In genomic region chr4:120843840-120844527, GRCh38 we compare ENCODE assay signal across 12 cellular contexts.
A peak's percentile ranks its signal among the peaks of the same experiment; 100 is the strongest.
DNase-seq lines count a peak whose midpoint lies in the region; ATAC-seq, FAIRE-seq and TF ChIP-seq lines count a peak whose summit lies in the region.
"Had no signal": no experiment of that assay in that cellular context is flagged by ENCODE, and none has a peak within 500 bp of the region (broad histone marks: within the 10 kb centered on the region; RNA-seq: fewer than 3 reads in every experiment).

No MANE protein-coding gene starts in this region.

- H3K9me3 ChIP-seq in GM23248 (ENCODE audit: low read depth), result no peaks in the 10 kb centered on the region
- H3K9me3 ChIP-seq: HAP-1, SJCRH30, thyroid gland had no signal

- WGBS in GM23248 (ENCODE audit: low coverage in 1 of 2, low lambda C conversion rate in 2 of 2, missing lambda C conversion rate in 2 of 2), 2 experiments, result 96 to 98% methylated on average over 7 of the region's 7 CpGs

- no peak for FAIRE-seq in RCC 7860 (lab: Jason Lieb, UNC)
- FAIRE-seq: A204.1 had no signal

- no peak for ATAC-seq in HG02759 (IDR thresholded peaks at IDR 0.05; ENCODE audit: unreplicated experiment)

- H3K27ac ChIP-seq in GM23248, result no peak overlapping the region
- H3K27ac ChIP-seq: SJCRH30, thyroid gland had no signal

- no peaks in the 10 kb centered on the region for H3K4me1 Mint-ChIP-seq in nephron progenitor cell

- no peak overlapping the region for H2AFZ ChIP-seq in GM23248

- H3K27me3 ChIP-seq in GM23248 (replicated peaks; ENCODE audit: insufficient read depth), result no peaks in the 10 kb centered on the region
- H3K27me3 ChIP-seq: SJCRH30, thyroid gland had no signal

- no peaks in the 10 kb centered on the region for H3K9me3 Mint-ChIP-seq in nephron progenitor cell

- H3K4me2 ChIP-seq in GM23248 (ENCODE audit: unreplicated experiment), result no peak overlapping the region

- no peaks in the 10 kb centered on the region; the same call in 1 of the 2 replicates for H3K36me3 ChIP-seq in GM23248 (ENCODE audit: low read depth)
- H3K36me3 ChIP-seq: HAP-1, SJCRH30, thyroid gland had no signal

- H3K79me2 ChIP-seq in GM23248 (ENCODE audit: insufficient read depth), result no peaks in the 10 kb centered on the region

- H3K9ac ChIP-seq in GM23248, result no peak overlapping the region

- H3K27me3 Mint-ChIP-seq in nephron progenitor cell (ENCODE audit: low read depth, poor library complexity), result peaks cover 2% of the 10 kb centered on the region

- in situ Hi-C loops in T47D (cut with HindIII; ENCODE audit: low pct_unique_long_range_greater_than_20kb, low sequenced_read_pairs) (no loop called here), GM23248 (cut with MboI) (no loop called here)

- no peak overlapping the region for H3K27ac Mint-ChIP-seq in nephron progenitor cell

- no peaks in the 10 kb centered on the region for H4K20me1 ChIP-seq in GM23248 (ENCODE audit: insufficient read depth)

- H3F3A ChIP-seq in GM23248 (ENCODE audit: insufficient read depth), result peaks cover 21% of the 10 kb centered on the region

- DNase-seq in DMS 273 (lab: John Stamatoyannopoulos, UW; ENCODE audit: unreplicated experiment) (peak; percentile 21), DMS 273 treated with DMSO at 0.1 percent for 48 hours (lab: John Stamatoyannopoulos, UW) (no peak), HK-2 (ENCODE audit: unreplicated experiment) (peak; percentile 21), T47D (ENCODE audit: low read depth in 1 of 2, low spot score in 1 of 2) (peak; percentile 8 to 60), nephron progenitor cell (peak; percentile 20), RCC 7860 (ENCODE audit: low spot score) (no peak), GM23248 (no peak)

- peaks cover 24% of the 10 kb centered on the region for H3K4me1 ChIP-seq in GM23248 (ENCODE audit: insufficient read depth)
- H3K4me1 ChIP-seq: HAP-1, SJCRH30 had no signal

- no peak overlapping the region for H3K4me3 Mint-ChIP-seq in nephron progenitor cell

- H3K9me2 ChIP-seq in GM23248 (ENCODE audit: insufficient read depth), result no peaks in the 10 kb centered on the region

- no peak overlapping the region for H3K4me3 ChIP-seq in GM23248
- H3K4me3 ChIP-seq: HAP-1, SJCRH30, thyroid gland had no signal

- H3K36me3 Mint-ChIP-seq in nephron progenitor cell (ENCODE audit: low read depth), result peaks cover 16% of the 10 kb centered on the region

- peak; percentile 40 for TF ChIP-seq CTCF in nephron progenitor cell (IDR thresholded peaks at IDR 0.05)

Comparison
In these comparisons a context has a peak if more than half of its experiments do, and no peak if none do; other contexts are left out.
1. DNase-seq: peak in DMS 273 (single experiment), HK-2 (single experiment), T47D (2 of 2) and nephron progenitor cell (single experiment); none in DMS 273 treated with DMSO at 0.1 percent for 48 hours (single experiment), RCC 7860 (single experiment) and GM23248 (single experiment).